ENCODE assay signal across 11 cellular contexts in the genomic region with DNA sequence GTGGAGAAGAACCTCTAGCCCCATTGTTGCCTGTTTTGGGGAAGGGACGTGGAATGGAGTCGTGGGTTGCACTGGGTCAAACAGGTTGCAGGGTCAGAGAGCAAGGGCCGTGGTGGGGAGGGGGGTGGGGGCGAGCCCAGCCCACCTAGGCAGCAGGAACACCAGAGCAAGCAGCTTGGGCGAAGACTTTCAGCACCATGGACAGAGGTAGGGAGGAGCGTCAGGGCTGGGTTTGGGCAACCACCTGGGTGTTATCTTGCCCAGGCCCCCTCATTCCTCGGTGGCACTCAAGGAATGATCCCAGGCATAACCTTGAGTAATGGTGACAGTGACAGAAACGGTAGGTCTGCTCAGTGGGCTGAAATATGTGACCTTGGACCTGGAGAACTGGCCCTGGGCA. TPM values are rescaled to one million over a fixed set of nuclear protein-coding genes. Genes with fewer than 3 reads are reported as not detected.
DNase-seq lines count a peak whose midpoint lies in the region; FAIRE-seq and TF ChIP-seq lines count a peak whose summit lies in the region.
"Had no signal": no experiment of that assay in that cellular context is flagged by ENCODE, and none has a peak within 500 bp of the region (broad histone marks: within the 10 kb centered on the region; RNA-seq: fewer than 3 reads in every experiment).

No MANE protein-coding gene starts in this region.

- no peak for FAIRE-seq in small intestine (lab: Jason Lieb, UNC)

- dilution Hi-C loops in mammary epithelial cell (cut with HindIII; ENCODE audit: low sequenced_read_pairs) = no loop called here

- H3K27ac Mint-ChIP-seq in MCF 10A (ENCODE audit: low read depth, unreplicated experiment) = no peak overlapping the region
- H3K27ac Mint-ChIP-seq: B cell had no signal

- H3K4me1 ChIP-seq in mammary epithelial cell (ENCODE audit: insufficient read depth, low read length) (no peaks in the 10 kb centered on the region), SJCRH30 (no peaks in the 10 kb centered on the region), small intestine (ENCODE audit: control insufficient read depth in 2 of 2, insufficient read depth in 1 of 2, low read depth in 1 of 2, low read length in 1 of 2) (no peaks in the 10 kb centered on the region), esophagus squamous epithelium (peaks cover 0 to 6% (median 0%) of the 10 kb centered on the region in 3 donors)
- H3K4me1 ChIP-seq: gastrocnemius medialis had no signal

- H3K36me3 Mint-ChIP-seq in MCF 10A (ENCODE audit: insufficient read depth, unreplicated experiment) = peaks cover 7% of the 10 kb centered on the region

- intact Hi-C loops in MCF 10A (cut with micrococcal nuclease) = no loop called here
- intact Hi-C loops in mammary epithelial cell (cut with micrococcal nuclease) = no loop called here
- intact Hi-C loops in esophagus squamous epithelium (cut with DNase I) = no loop called here

- peaks cover 5% of the 10 kb centered on the region for H3K4me1 Mint-ChIP-seq in MCF 10A (ENCODE audit: insufficient read depth, unreplicated experiment)
- H3K4me1 Mint-ChIP-seq: B cell had no signal

- no peaks in the 10 kb centered on the region for H3K79me2 ChIP-seq in mammary epithelial cell (ENCODE audit: insufficient read depth, low read length)

- H4K20me1 ChIP-seq in mammary epithelial cell (ENCODE audit: insufficient read depth, low read length) = no peaks in the 10 kb centered on the region

- H3K9ac ChIP-seq in mammary epithelial cell (ENCODE audit: insufficient read depth, low read length) = no peak overlapping the region

- no peaks in the 10 kb centered on the region for H3K9me3 Mint-ChIP-seq in MCF 10A (ENCODE audit: unreplicated experiment)

- DNase-seq in MCF 10A (ENCODE audit: unreplicated experiment) (peak; percentile 56), mammary epithelial cell (no peak), SJCRH30 (peak; percentile 34 to 65), erythroblast (lab: John Stamatoyannopoulos, UW) (peak; percentile 46 to 59), small intestine (no peak), esophagus squamous epithelium (lab: John Stamatoyannopoulos, UW) (no peak), GM13977 (ENCODE audit: low spot score) (no peak)
- peak; percentile 28 to 29 for DNase-seq in stimulated activated CD4-positive, alpha-beta T cell treated with anti-CD3 and anti-CD28 coated beads, Interleukin-2, amount 100 ng/mL, for 24 hours
- DNase-seq: brain microvascular endothelial cell, gastrocnemius medialis had no signal

- H3K9me3 ChIP-seq in mammary epithelial cell (replicated peaks; ENCODE audit: insufficient read depth, low read length) (no peaks in the 10 kb centered on the region), SJCRH30 (replicated peaks) (no peaks in the 10 kb centered on the region), small intestine (ENCODE audit: control insufficient read depth, low read depth) (no peaks in the 10 kb centered on the region), esophagus squamous epithelium (no peaks in the 10 kb centered on the region)
- H3K9me3 ChIP-seq: gastrocnemius medialis had no signal

- no TSS peak for BruUV-seq in MCF 10A (replicated peaks; lab: Mats Ljungman, UMichigan)
- BruUV-seq in mammary epithelial cell (replicated peaks; lab: Mats Ljungman, UMichigan) = no TSS peak

- no peak for TF ChIP-seq POLR2A in erythroblast (IDR thresholded peaks at IDR 0.05; ENCODE audit: low read length)
- no peak for TF ChIP-seq POLR2A in esophagus squamous epithelium (IDR thresholded peaks at IDR 0.05)

- no peak overlapping the region for H2AFZ ChIP-seq in mammary epithelial cell (ENCODE audit: low read depth, low read length)

- H3K27ac ChIP-seq in mammary epithelial cell (ENCODE audit: insufficient read depth, low read depth, low read length) = no peak overlapping the region
- H3K27ac ChIP-seq in SJCRH30 = no peak overlapping the region
- H3K27ac ChIP-seq in small intestine (ENCODE audit: low read depth in 1 of 2, low read length in 1 of 2) = no peak overlapping the region
- no peak overlapping the region for H3K27ac ChIP-seq in esophagus squamous epithelium
- H3K27ac ChIP-seq: brain microvascular endothelial cell, gastrocnemius medialis had no signal

- in situ Hi-C loops in mammary epithelial cell (cut with MboI; ENCODE audit: low sequenced_read_pairs in 2 of 2) = no loop called here
- in situ Hi-C loops in GM13977 (cut with MboI; ENCODE audit: low pct_unique_long_range_greater_than_20kb, low sequenced_read_pairs, unreplicated experiment) = no loop called here

- TF ChIP-seq CTCF in MCF 10A (IDR thresholded peaks at IDR 0.05; ENCODE audit: unreplicated experiment) (no peak), mammary epithelial cell (conservative IDR thresholded peaks at IDR 0.05 in 1 of 2, IDR thresholded peaks at IDR 0.05 in 1 of 2; ENCODE audit: extremely low read depth in 1 of 2, insufficient read depth in 1 of 2, low read depth in 1 of 2, low read length in 2 of 2) (no peak), esophagus squamous epithelium (IDR thresholded peaks at IDR 0.05) (no peak), GM13977 (IDR thresholded peaks at IDR 0.05; ENCODE audit: extremely low read depth, insufficient read depth, missing control alignments) (no peak)

- 15% methylated on average over 5 of the region's 8 CpGs for WGBS in mammary epithelial cell (ENCODE audit: low coverage, missing lambda C conversion rate)
- 18 to 21% (median 19%) methylated on average over 7 to 8 of the region's 8 CpGs for WGBS in small intestine, 3 donors
- 22 to 27% methylated on average over 2 to 3 of the region's 8 CpGs for WGBS in esophagus squamous epithelium, 2 donors

- H3K36me3 ChIP-seq in mammary epithelial cell (ENCODE audit: insufficient read depth, low read length) (no peaks in the 10 kb centered on the region), SJCRH30 (no peaks in the 10 kb centered on the region), small intestine (ENCODE audit: control insufficient read depth in 2 of 2, insufficient read depth in 2 of 2, low read length in 2 of 2) (no peaks in the 10 kb centered on the region), esophagus squamous epithelium (no peaks in the 10 kb centered on the region)
- H3K36me3 ChIP-seq: brain microvascular endothelial cell, gastrocnemius medialis had no signal

- no peak overlapping the region for H3K4me3 Mint-ChIP-seq in MCF 10A (ENCODE audit: unreplicated experiment)
- H3K4me3 Mint-ChIP-seq: B cell had no signal

- H3K4me2 ChIP-seq in mammary epithelial cell (ENCODE audit: insufficient read depth, low read depth, low read length) = no peak overlapping the region

- H3K4me3 ChIP-seq in mammary epithelial cell (replicated peaks in 1 of 3; ENCODE audit: insufficient read depth in 1 of 3, low read depth in 2 of 3, low read length in 3 of 3) = no peak overlapping the region
- H3K4me3 ChIP-seq in SJCRH30 = no peak overlapping the region
- H3K4me3 ChIP-seq in small intestine (ENCODE audit: low read depth in 1 of 2, low read length in 2 of 2) = no peak overlapping the region
- H3K4me3 ChIP-seq in esophagus squamous epithelium = no peak overlapping the region
- H3K4me3 ChIP-seq: gastrocnemius medialis had no signal

- peaks cover 12% of the 10 kb centered on the region for H3K27me3 Mint-ChIP-seq in MCF 10A (ENCODE audit: insufficient read depth, unreplicated experiment)

- peaks cover 6% of the 10 kb centered on the region for H3K27me3 ChIP-seq in mammary epithelial cell (ENCODE audit: insufficient read depth, low read length)
- H3K27me3 ChIP-seq in SJCRH30 = no peaks in the 10 kb centered on the region
- no peaks in the 10 kb centered on the region for H3K27me3 ChIP-seq in small intestine (ENCODE audit: control insufficient read depth in 2 of 2, insufficient read depth in 2 of 2, low read length in 2 of 2)
- H3K27me3 ChIP-seq in esophagus squamous epithelium = peaks cover 0 to 14% (median 0%) of the 10 kb centered on the region in 4 donors
- H3K27me3 ChIP-seq: brain microvascular endothelial cell, gastrocnemius medialis had no signal

- CTCF ChIA-PET in MCF 10A (lab: Yijun Ruan, JAX) (interaction anchor here (1.9 kb wide), 1 partner anchor 138 kb away, joined by 5 read pairs; no protein-coding TSS in a partner anchor), mammary epithelial cell (lab: Charles Lee; ENCODE audit: low non-redundant PET) (no interaction called here)

- POLR2A ChIA-PET in MCF 10A (lab: Yijun Ruan, JAX) = no interaction called here

RNA-seq across cellular contexts. Expression of gene TMEM115, which starts 45.9 kb away (rescaled TPM):
- 31.9 and 40.3 TPM in 2 replicates for total RNA-seq in MCF 10A (2022)
- 10 to 100 TPM; 37.6 to 42.8 TPM for total RNA-seq in mammary epithelial cell
- 33.2 TPM for polyA plus RNA-seq in mammary epithelial cell
- 30.9 TPM for polyA minus RNA-seq in mammary epithelial cell
- total RNA-seq in SJCRH30 (2014; rRNA removed; shearing (Covaris generic)) = 27.2 and 28.2 TPM in 2 replicates
- 10 to 100 TPM; 24.8 to 34.2 (median 27.8) TPM for polyA plus RNA-seq in small intestine
- total RNA-seq in esophagus squamous epithelium = 10 to 100 TPM; 24.2 to 41.6 (median 30.6) TPM

RNA-seq across cellular contexts. Expression of gene CYB561D2, which starts 54.6 kb away (rescaled TPM):
- total RNA-seq in MCF 10A (2022) = 24.0 and 24.1 TPM in 2 replicates
- 10 to 100 TPM; 10.0 to 11.9 TPM for total RNA-seq in mammary epithelial cell
- polyA plus RNA-seq in mammary epithelial cell = 24.4 TPM
- polyA minus RNA-seq in mammary epithelial cell = 8.0 TPM
- total RNA-seq in SJCRH30 (2014; rRNA removed; shearing (Covaris generic)) = 6.5 and 8.9 TPM in 2 replicates
- 10 to 100 TPM; 30.5 to 39.1 (median 31.3) TPM for polyA plus RNA-seq in small intestine
- 10 to 100 TPM; 18.1 to 21.9 (median 20.5) TPM for total RNA-seq in esophagus squamous epithelium

RNA-seq across cellular contexts. Expression of gene NPRL2, which starts 54.7 kb away (rescaled TPM):
- total RNA-seq in MCF 10A (2022) (21.1 and 22.1 TPM in 2 replicates), mammary epithelial cell (10 to 100 TPM; 15.6 to 17.7 TPM), esophagus squamous epithelium (10 to 100 TPM; 10.4 to 21.2 (median 16.1) TPM)
- polyA plus RNA-seq in mammary epithelial cell (34.8 TPM), small intestine (10 to 100 TPM; 16.2 to 31.8 (median 21.3) TPM)
- polyA minus RNA-seq in mammary epithelial cell = 28.7 TPM
- 14.0 and 14.4 TPM in 2 replicates for total RNA-seq in SJCRH30 (2014; rRNA removed; shearing (Covaris generic))

RNA-seq across cellular contexts. Expression of gene ZMYND10, which starts 59.7 kb away (rescaled TPM):
- 0.68 and 1.0 TPM in 2 replicates for total RNA-seq in MCF 10A (2022)
- total RNA-seq in mammary epithelial cell = under 1 TPM; 0.33 to 0.52 TPM
- polyA plus RNA-seq in mammary epithelial cell = 0.33 TPM
- not detected for polyA minus RNA-seq in mammary epithelial cell
- 0.73 and 0.99 TPM in 2 replicates for total RNA-seq in SJCRH30 (2014; rRNA removed; shearing (Covaris generic))
- 1 to 10 TPM in 2 of 3 donors, under 1 TPM in 1; 0.76 to 2.5 (median 1.6) TPM for polyA plus RNA-seq in small intestine
- total RNA-seq in esophagus squamous epithelium = 1 to 10 TPM in 1 of 4 donors, not detected in 3; 1.1 TPM

Comparison
In these comparisons a context has a peak if more than half of its experiments do, and no peak if none do; other contexts are left out.
1. DNase-seq: peak in MCF 10A (single experiment), SJCRH30 (2 of 2), erythroblast (2 of 2) and stimulated activated CD4-positive, alpha-beta T cell treated with anti-CD3 and anti-CD28 coated beads, Interleukin-2, amount 100 ng/mL, for 24 hours (2 of 2); none in mammary epithelial cell (single experiment), small intestine (single experiment), esophagus squamous epithelium (single experiment) and GM13977 (single experiment).